ENCODE assay signal across 1 cellular context in the genomic region with DNA sequence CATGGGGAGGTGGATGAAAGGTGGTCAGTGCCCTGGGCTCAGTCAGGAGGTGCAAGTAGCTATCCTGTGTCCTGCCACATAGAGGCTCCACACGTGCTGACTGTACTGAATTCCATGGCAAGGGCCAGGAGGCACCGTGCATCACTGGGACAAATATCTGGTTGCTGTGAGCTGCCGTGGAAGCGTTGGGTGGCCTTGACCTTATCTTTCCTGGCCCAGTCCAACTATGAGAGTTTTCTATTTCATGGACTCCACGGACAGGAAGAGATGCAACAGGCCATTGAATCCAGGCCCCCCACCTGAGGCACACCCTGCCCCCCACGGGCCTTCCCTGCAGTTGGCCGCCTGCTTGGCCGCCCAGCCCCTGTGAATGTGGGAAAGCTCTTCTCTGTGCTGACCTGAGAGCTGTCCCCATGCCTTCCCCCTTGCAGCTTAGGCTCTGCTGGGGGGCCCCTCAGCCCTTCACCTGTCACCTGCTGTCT.
TF ChIP-seq lines count a peak whose summit lies in the region.

No MANE protein-coding gene starts in this region.

TF ChIP-seq in HepG2, 621 proteins besides CTCF, POLR2A, EP300 and RAD21 (continued from another document):
- TF ChIP-seq ZFP82 (CRISPR knock-in tag; IDR thresholded peaks at IDR 0.05; ENCODE audit: borderline replicate concordance), result no peak
- no peak for TF ChIP-seq SETDB1 (CRISPR knock-in tag; IDR thresholded peaks at IDR 0.05; ENCODE audit: borderline replicate concordance)
- TF ChIP-seq MTA3 (CRISPR knock-in tag; IDR thresholded peaks at IDR 0.05), result no peak
- no peak for TF ChIP-seq CREB1 (IDR thresholded peaks at IDR 0.05)
- no peak for TF ChIP-seq CREB1 (CRISPR knock-in tag; IDR thresholded peaks at IDR 0.05)
